1 cellular context compared by ENCODE assay signal in the genomic region with DNA sequence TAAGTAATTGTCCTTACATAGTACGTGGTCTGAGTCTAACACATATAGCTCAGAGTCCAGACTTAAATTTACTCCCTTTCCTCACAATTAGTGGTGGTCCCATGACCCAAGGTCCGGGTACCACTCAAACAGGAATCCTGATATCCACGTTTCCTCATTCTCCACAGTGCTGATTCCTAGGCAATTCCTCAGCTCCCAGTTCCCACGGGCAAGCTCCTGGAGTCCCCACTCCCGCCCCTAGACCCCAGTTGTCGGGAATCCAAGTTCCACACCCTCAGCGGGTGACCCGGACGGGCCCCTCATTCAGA.
A peak's percentile ranks its signal among the peaks of the same experiment; 100 is the strongest.
TF ChIP-seq lines count a peak whose summit lies in the region.

No MANE protein-coding gene starts in this region.

TF ChIP-seq in HepG2, 621 proteins besides CTCF, POLR2A, EP300 and RAD21 (continued from another document and continues in another):
- TF ChIP-seq, protein P1, sequence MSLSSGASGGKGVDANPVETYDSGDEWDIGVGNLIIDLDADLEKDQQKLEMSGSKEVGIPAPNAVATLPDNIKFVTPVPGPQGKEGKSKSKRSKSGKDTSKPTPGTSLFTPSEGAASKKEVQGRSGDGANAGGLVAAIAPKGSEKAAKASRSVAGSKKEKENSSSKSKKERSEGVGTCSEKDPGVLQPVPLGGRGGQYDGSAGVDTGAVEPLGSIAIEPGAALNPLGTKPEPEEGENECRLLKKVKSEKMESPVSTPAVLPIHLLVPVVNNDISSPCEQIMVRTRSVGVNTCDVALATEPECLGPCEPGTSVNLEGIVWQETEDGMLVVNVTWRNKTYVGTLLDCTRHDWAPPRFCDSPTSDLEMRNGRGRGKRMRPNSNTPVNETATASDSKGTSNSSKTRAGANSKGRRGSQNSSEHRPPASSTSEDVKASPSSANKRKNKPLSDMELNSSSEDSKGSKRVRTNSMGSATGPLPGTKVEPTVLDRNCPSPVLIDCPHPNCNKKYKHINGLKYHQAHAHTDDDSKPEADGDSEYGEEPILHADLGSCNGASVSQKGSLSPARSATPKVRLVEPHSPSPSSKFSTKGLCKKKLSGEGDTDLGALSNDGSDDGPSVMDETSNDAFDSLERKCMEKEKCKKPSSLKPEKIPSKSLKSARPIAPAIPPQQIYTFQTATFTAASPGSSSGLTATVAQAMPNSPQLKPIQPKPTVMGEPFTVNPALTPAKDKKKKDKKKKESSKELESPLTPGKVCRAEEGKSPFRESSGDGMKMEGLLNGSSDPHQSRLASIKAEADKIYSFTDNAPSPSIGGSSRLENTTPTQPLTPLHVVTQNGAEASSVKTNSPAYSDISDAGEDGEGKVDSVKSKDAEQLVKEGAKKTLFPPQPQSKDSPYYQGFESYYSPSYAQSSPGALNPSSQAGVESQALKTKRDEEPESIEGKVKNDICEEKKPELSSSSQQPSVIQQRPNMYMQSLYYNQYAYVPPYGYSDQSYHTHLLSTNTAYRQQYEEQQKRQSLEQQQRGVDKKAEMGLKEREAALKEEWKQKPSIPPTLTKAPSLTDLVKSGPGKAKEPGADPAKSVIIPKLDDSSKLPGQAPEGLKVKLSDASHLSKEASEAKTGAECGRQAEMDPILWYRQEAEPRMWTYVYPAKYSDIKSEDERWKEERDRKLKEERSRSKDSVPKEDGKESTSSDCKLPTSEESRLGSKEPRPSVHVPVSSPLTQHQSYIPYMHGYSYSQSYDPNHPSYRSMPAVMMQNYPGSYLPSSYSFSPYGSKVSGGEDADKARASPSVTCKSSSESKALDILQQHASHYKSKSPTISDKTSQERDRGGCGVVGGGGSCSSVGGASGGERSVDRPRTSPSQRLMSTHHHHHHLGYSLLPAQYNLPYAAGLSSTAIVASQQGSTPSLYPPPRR (CRISPR knock-in tag; IDR thresholded peaks at IDR 0.05; ENCODE audit: borderline replicate concordance), result no peak
- TF ChIP-seq ZFP41 (CRISPR knock-in tag; IDR thresholded peaks at IDR 0.05; ENCODE audit: borderline replicate concordance), result no peak
- TF ChIP-seq, protein P2, sequence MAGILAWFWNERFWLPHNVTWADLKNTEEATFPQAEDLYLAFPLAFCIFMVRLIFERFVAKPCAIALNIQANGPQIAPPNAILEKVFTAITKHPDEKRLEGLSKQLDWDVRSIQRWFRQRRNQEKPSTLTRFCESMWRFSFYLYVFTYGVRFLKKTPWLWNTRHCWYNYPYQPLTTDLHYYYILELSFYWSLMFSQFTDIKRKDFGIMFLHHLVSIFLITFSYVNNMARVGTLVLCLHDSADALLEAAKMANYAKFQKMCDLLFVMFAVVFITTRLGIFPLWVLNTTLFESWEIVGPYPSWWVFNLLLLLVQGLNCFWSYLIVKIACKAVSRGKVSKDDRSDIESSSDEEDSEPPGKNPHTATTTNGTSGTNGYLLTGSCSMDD (CRISPR knock-in tag; IDR thresholded peaks at IDR 0.05), result no peak
- TF ChIP-seq, protein P3, sequence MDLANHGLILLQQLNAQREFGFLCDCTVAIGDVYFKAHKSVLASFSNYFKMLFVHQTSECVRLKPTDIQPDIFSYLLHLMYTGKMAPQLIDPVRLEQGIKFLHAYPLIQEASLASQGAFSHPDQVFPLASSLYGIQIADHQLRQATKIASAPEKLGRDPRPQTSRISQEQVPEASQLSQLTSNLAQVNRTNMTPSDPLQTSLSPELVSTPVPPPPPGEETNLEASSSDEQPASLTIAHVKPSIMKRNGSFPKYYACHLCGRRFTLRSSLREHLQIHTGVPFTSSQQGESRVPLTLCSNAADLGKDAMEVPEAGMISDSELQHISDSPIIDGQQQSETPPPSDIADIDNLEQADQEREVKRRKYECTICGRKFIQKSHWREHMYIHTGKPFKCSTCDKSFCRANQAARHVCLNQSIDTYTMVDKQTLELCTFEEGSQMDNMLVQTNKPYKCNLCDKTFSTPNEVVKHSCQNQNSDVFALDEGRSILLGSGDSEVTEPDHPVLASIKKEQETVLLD (CRISPR knock-in tag; IDR thresholded peaks at IDR 0.05; ENCODE audit: low read depth), result no peak
- TF ChIP-seq, protein P4, sequence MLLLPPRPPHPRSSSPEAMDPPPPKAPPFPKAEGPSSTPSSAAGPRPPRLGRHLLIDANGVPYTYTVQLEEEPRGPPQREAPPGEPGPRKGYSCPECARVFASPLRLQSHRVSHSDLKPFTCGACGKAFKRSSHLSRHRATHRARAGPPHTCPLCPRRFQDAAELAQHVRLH (CRISPR knock-in tag; IDR thresholded peaks at IDR 0.05; ENCODE audit: borderline replicate concordance, low read depth), result no peak
- no peak for TF ChIP-seq ASH2L (IDR thresholded peaks at IDR 0.05; ENCODE audit: insufficient read length, low read depth, low read length)
- no peak for TF ChIP-seq KDM4B (CRISPR knock-in tag; IDR thresholded peaks at IDR 0.05)
- TF ChIP-seq NFKB2 (CRISPR knock-in tag; IDR thresholded peaks at IDR 0.05; ENCODE audit: borderline replicate concordance), result no peak
- no peak for TF ChIP-seq ZNF879 (CRISPR knock-in tag; IDR thresholded peaks at IDR 0.05)
- TF ChIP-seq, protein P5, sequence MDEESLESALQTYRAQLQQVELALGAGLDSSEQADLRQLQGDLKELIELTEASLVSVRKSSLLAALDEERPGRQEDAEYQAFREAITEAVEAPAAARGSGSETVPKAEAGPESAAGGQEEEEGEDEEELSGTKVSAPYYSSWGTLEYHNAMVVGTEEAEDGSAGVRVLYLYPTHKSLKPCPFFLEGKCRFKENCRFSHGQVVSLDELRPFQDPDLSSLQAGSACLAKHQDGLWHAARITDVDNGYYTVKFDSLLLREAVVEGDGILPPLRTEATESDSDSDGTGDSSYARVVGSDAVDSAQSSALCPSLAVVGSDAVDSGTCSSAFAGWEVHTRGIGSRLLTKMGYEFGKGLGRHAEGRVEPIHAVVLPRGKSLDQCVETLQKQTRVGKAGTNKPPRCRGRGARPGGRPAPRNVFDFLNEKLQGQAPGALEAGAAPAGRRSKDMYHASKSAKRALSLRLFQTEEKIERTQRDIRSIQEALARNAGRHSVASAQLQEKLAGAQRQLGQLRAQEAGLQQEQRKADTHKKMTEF (CRISPR knock-in tag; IDR thresholded peaks at IDR 0.05), result no peak
- no peak for TF ChIP-seq TBL1XR1 (IDR thresholded peaks at IDR 0.05; ENCODE audit: borderline replicate concordance, low read length, partially characterized antibody)
- TF ChIP-seq, protein P6, sequence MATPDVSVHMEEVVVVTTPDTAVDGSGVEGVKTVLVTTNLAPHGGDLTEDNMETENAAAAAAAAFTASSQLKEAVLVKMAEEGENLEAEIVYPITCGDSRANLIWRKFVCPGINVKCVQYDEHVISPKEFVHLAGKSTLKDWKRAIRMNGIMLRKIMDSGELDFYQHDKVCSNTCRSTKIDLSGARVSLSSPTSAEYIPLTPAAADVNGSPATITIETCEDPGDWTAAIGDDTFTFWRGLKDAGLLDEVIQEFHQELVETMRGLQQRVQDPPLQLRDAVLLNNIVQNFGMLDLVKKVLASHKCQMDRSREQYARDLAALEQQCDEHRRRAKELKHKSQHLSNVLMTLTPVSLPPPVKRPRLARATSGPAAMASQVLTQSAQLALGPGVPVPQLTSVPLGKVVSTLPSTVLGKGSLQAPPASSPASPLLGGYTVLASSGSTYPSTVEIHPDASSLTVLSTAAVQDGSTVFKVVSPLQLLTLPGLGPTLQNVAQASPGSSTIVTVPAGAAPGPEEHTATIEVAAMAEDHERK (CRISPR knock-in tag; IDR thresholded peaks at IDR 0.05; ENCODE audit: low read depth), result no peak
- TF ChIP-seq CBX5 (CRISPR knock-in tag; IDR thresholded peaks at IDR 0.05; ENCODE audit: borderline replicate concordance), result no peak
- TF ChIP-seq, protein P7, sequence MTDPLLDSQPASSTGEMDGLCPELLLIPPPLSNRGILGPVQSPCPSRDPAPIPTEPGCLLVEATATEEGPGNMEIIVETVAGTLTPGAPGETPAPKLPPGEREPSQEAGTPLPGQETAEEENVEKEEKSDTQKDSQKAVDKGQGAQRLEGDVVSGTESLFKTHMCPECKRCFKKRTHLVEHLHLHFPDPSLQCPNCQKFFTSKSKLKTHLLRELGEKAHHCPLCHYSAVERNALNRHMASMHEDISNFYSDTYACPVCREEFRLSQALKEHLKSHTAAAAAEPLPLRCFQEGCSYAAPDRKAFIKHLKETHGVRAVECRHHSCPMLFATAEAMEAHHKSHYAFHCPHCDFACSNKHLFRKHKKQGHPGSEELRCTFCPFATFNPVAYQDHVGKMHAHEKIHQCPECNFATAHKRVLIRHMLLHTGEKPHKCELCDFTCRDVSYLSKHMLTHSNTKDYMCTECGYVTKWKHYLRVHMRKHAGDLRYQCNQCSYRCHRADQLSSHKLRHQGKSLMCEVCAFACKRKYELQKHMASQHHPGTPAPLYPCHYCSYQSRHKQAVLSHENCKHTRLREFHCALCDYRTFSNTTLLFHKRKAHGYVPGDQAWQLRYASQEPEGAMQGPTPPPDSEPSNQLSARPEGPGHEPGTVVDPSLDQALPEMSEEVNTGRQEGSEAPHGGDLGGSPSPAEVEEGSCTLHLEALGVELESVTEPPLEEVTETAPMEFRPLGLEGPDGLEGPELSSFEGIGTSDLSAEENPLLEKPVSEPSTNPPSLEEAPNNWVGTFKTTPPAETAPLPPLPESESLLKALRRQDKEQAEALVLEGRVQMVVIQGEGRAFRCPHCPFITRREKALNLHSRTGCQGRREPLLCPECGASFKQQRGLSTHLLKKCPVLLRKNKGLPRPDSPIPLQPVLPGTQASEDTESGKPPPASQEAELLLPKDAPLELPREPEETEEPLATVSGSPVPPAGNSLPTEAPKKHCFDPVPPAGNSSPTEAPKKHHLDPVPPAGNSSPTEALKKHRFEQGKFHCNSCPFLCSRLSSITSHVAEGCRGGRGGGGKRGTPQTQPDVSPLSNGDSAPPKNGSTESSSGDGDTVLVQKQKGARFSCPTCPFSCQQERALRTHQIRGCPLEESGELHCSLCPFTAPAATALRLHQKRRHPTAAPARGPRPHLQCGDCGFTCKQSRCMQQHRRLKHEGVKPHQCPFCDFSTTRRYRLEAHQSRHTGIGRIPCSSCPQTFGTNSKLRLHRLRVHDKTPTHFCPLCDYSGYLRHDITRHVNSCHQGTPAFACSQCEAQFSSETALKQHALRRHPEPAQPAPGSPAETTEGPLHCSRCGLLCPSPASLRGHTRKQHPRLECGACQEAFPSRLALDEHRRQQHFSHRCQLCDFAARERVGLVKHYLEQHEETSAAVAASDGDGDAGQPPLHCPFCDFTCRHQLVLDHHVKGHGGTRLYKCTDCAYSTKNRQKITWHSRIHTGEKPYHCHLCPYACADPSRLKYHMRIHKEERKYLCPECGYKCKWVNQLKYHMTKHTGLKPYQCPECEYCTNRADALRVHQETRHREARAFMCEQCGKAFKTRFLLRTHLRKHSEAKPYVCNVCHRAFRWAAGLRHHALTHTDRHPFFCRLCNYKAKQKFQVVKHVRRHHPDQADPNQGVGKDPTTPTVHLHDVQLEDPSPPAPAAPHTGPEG (CRISPR knock-in tag; IDR thresholded peaks at IDR 0.05), result no peak
- TF ChIP-seq, protein P8, sequence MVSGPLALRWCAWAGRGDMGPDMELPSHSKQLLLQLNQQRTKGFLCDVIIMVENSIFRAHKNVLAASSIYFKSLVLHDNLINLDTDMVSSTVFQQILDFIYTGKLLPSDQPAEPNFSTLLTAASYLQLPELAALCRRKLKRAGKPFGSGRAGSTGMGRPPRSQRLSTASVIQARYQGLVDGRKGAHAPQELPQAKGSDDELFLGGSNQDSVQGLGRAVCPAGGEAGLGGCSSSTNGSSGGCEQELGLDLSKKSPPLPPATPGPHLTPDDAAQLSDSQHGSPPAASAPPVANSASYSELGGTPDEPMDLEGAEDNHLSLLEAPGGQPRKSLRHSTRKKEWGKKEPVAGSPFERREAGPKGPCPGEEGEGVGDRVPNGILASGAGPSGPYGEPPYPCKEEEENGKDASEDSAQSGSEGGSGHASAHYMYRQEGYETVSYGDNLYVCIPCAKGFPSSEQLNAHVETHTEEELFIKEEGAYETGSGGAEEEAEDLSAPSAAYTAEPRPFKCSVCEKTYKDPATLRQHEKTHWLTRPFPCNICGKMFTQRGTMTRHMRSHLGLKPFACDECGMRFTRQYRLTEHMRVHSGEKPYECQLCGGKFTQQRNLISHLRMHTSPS (CRISPR knock-in tag; IDR thresholded peaks at IDR 0.05; ENCODE audit: low read depth), result no peak
- TF ChIP-seq ZNF121 (CRISPR knock-in tag; IDR thresholded peaks at IDR 0.05), result no peak
- TF ChIP-seq MAF1 (CRISPR knock-in tag; IDR thresholded peaks at IDR 0.05; ENCODE audit: borderline replicate concordance), result no peak
- TF ChIP-seq ZBTB8A (CRISPR knock-in tag; IDR thresholded peaks at IDR 0.05; ENCODE audit: borderline replicate concordance, low read depth), result no peak
- TF ChIP-seq ZNF333 (CRISPR knock-in tag; IDR thresholded peaks at IDR 0.05; ENCODE audit: borderline replicate concordance), result no peak
- TF ChIP-seq, protein P9, sequence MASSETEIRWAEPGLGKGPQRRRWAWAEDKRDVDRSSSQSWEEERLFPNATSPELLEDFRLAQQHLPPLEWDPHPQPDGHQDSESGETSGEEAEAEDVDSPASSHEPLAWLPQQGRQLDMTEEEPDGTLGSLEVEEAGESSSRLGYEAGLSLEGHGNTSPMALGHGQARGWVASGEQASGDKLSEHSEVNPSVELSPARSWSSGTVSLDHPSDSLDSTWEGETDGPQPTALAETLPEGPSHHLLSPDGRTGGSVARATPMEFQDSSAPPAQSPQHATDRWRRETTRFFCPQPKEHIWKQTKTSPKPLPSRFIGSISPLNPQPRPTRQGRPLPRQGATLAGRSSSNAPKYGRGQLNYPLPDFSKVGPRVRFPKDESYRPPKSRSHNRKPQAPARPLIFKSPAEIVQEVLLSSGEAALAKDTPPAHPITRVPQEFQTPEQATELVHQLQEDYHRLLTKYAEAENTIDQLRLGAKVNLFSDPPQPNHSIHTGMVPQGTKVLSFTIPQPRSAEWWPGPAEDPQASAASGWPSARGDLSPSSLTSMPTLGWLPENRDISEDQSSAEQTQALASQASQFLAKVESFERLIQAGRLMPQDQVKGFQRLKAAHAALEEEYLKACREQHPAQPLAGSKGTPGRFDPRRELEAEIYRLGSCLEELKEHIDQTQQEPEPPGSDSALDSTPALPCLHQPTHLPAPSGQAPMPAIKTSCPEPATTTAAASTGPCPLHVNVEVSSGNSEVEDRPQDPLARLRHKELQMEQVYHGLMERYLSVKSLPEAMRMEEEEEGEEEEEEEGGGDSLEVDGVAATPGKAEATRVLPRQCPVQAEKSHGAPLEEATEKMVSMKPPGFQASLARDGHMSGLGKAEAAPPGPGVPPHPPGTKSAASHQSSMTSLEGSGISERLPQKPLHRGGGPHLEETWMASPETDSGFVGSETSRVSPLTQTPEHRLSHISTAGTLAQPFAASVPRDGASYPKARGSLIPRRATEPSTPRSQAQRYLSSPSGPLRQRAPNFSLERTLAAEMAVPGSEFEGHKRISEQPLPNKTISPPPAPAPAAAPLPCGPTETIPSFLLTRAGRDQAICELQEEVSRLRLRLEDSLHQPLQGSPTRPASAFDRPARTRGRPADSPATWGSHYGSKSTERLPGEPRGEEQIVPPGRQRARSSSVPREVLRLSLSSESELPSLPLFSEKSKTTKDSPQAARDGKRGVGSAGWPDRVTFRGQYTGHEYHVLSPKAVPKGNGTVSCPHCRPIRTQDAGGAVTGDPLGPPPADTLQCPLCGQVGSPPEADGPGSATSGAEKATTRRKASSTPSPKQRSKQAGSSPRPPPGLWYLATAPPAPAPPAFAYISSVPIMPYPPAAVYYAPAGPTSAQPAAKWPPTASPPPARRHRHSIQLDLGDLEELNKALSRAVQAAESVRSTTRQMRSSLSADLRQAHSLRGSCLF (CRISPR knock-in tag; IDR thresholded peaks at IDR 0.05; ENCODE audit: borderline replicate concordance), result peak; percentile 11; the same call in 1 of the 2 replicates
- TF ChIP-seq ZNF557 (CRISPR knock-in tag; IDR thresholded peaks at IDR 0.05), result no peak
- TF ChIP-seq ZNF672 (CRISPR knock-in tag; IDR thresholded peaks at IDR 0.05), result no peak
- TF ChIP-seq, protein P10, sequence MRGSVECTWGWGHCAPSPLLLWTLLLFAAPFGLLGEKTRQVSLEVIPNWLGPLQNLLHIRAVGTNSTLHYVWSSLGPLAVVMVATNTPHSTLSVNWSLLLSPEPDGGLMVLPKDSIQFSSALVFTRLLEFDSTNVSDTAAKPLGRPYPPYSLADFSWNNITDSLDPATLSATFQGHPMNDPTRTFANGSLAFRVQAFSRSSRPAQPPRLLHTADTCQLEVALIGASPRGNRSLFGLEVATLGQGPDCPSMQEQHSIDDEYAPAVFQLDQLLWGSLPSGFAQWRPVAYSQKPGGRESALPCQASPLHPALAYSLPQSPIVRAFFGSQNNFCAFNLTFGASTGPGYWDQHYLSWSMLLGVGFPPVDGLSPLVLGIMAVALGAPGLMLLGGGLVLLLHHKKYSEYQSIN (CRISPR knock-in tag; IDR thresholded peaks at IDR 0.05; ENCODE audit: borderline replicate concordance), result no peak
